ENCODE assay signal across 14 cellular contexts in genomic region chr20:51287628-51288413, GRCh38.
"Had no signal": no experiment of that assay in that cellular context is flagged by ENCODE, and none has a peak within 500 bp of the region (broad histone marks: within the 10 kb centered on the region; RNA-seq: fewer than 3 reads in every experiment).

No MANE protein-coding gene starts in this region.

- H3K27ac ChIP-seq: hepatocyte, neutrophil, pancreas, suprapubic skin, upper lobe of left lung, WERI-Rb-1 had no signal

- H3K4me1 ChIP-seq: pancreas, suprapubic skin, upper lobe of left lung had no signal

- DNase-seq: activated CD4-positive, alpha-beta T cell treated with anti-CD3 and anti-CD28 coated beads for 1 hour; activated CD4-positive, alpha-beta T cell treated with anti-CD3 and anti-CD28 coated beads, Interleukin-2, amount 50 U/mL, for 4 hours; amniotic stem cell; mesenchymal stem cell; naive thymus-derived CD8-positive, alpha-beta T cell; pancreas; stimulated activated CD4-positive, alpha-beta T cell treated with anti-CD3 and anti-CD28 coated beads, Interleukin-1b, Interleukin-23, amount 100 ng/mL, for 48 hours; stimulated activated CD8-positive, alpha-beta memory T cell treated with anti-CD3 and anti-CD28 coated beads, Interleukin-4, amount 100 ng/mL, for 48 hours; stimulated activated naive CD4-positive, alpha-beta T cell; upper lobe of left lung; WERI-Rb-1 had no signal

- H3K4me2 ChIP-seq: hepatocyte had no signal

- H3K4me3 ChIP-seq: hepatocyte, pancreas, suprapubic skin, upper lobe of left lung had no signal

- H3K27me3 ChIP-seq: hepatocyte, pancreas, upper lobe of left lung had no signal

- H3K79me2 ChIP-seq: hepatocyte had no signal

- H3K36me3 ChIP-seq: neutrophil, pancreas, suprapubic skin, upper lobe of left lung, WERI-Rb-1 had no signal
